Comparison of ENCODE assay signal across 21 cellular contexts in the genomic region with DNA sequence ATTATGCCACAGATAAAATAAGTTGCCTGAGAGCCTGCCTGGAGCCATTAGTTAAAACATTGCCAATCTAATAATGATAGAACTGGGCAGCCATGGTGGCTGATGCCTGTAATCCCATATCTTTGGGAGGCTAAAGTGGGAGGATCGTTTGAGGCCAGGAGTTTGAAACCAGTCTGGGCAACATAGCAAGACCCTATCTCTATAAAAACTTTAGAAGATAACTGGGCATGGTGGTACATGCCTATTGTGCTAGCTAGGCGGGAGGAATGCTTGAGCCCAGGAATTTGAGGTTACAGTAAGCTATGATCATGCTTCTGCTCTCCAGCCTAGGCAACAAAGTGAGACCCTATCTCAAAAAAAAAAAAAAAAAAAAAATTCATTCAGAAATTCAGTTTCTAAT. TPM values are rescaled to one million over a fixed set of nuclear protein-coding genes. Genes with fewer than 3 reads are reported as not detected.
DNase-seq lines count a peak whose midpoint lies in the region; ATAC-seq and TF ChIP-seq lines count a peak whose summit lies in the region.
"Had no signal": no experiment of that assay in that cellular context is flagged by ENCODE, and none has a peak within 500 bp of the region (broad histone marks: within the 10 kb centered on the region; RNA-seq: fewer than 3 reads in every experiment).

No MANE protein-coding gene starts in this region.

- no peaks in the 10 kb centered on the region for H3K9me3 ChIP-seq in gastroesophageal sphincter
- H3K9me3 ChIP-seq in skeletal muscle satellite cell (replicated peaks; ENCODE audit: low read length) = no peaks in the 10 kb centered on the region
- no peaks in the 10 kb centered on the region for H3K9me3 ChIP-seq in T-helper 17 cell (ENCODE audit: control insufficient read depth, low read length, poor library complexity, severe bottlenecking)
- H3K9me3 ChIP-seq: BLaER1 had no signal

- H3K27ac Mint-ChIP-seq in WTC11 = no peak overlapping the region; the same call in 1 of the 2 replicates
- no peak overlapping the region for H3K27ac Mint-ChIP-seq in type B pancreatic cell
- no peak overlapping the region for H3K27ac Mint-ChIP-seq in T-helper 17 cell
- H3K27ac Mint-ChIP-seq: CD4-positive, alpha-beta memory T cell; H9 had no signal

- H3K4me3 Mint-ChIP-seq in WTC11 = no peak overlapping the region
- no peak overlapping the region for H3K4me3 Mint-ChIP-seq in type B pancreatic cell
- no peak overlapping the region for H3K4me3 Mint-ChIP-seq in T-helper 17 cell
- H3K4me3 Mint-ChIP-seq: CD4-positive, alpha-beta memory T cell; H9 had no signal

- CTCF ChIA-PET in WTC11 (lab: Charles Lee) = interaction anchor here (0.7 kb wide), 1 partner anchor 52 kb away, joined by 3 read pairs; a partner anchor contains a TSS

- H3K9me3 Mint-ChIP-seq in WTC11 (no peaks in the 10 kb centered on the region), type B pancreatic cell (peaks cover 4% of the 10 kb centered on the region)
- H3K9me3 Mint-ChIP-seq: H9 had no signal

- H3K27ac ChIP-seq in gastroesophageal sphincter = peak overlapping the region in 3 of 4 donors; percentile 10 to 80 (median 65)
- H3K27ac ChIP-seq: BLaER1, KMS-11 had no signal

- TF ChIP-seq EP300 in gastroesophageal sphincter (IDR thresholded peaks at IDR 0.05) = no peak

- peaks cover 56% of the 10 kb centered on the region for H3K4me1 Mint-ChIP-seq in WTC11
- peaks cover 41% of the 10 kb centered on the region for H3K4me1 Mint-ChIP-seq in type B pancreatic cell (ENCODE audit: unreplicated experiment)
- H3K4me1 Mint-ChIP-seq in T-helper 17 cell = no peaks in the 10 kb centered on the region
- H3K4me1 Mint-ChIP-seq: CD4-positive, alpha-beta memory T cell had no signal

- H3K27me3 Mint-ChIP-seq in WTC11 (ENCODE audit: low read depth) (no peaks in the 10 kb centered on the region), type B pancreatic cell (no peaks in the 10 kb centered on the region), T-helper 17 cell (peaks cover 4% of the 10 kb centered on the region)

- H3K9ac ChIP-seq in skeletal muscle satellite cell (ENCODE audit: low read depth, low read length) = peak overlapping the region; percentile 86
- H3K9ac ChIP-seq: BLaER1, KMS-11 had no signal

- no peaks in the 10 kb centered on the region for H3K36me3 ChIP-seq in gastroesophageal sphincter
- H3K36me3 ChIP-seq in skeletal muscle satellite cell (ENCODE audit: insufficient read depth, low read length) = peaks cover 21% of the 10 kb centered on the region

- peaks cover 0 to 48% (median 5%) of the 10 kb centered on the region in 3 donors for H3K4me1 ChIP-seq in gastroesophageal sphincter
- peaks cover 49% of the 10 kb centered on the region for H3K4me1 ChIP-seq in skeletal muscle satellite cell (ENCODE audit: control insufficient read depth, insufficient read depth, low read length)

- TF ChIP-seq CTCF in WTC11 (IDR thresholded peaks at IDR 0.05) (no peak), gastroesophageal sphincter (IDR thresholded peaks at IDR 0.05) (no peak), type B pancreatic cell (conservative IDR thresholded peaks at IDR 0.05) (no peak)

- H3K27me3 ChIP-seq in gastroesophageal sphincter (no peaks in the 10 kb centered on the region), skeletal muscle satellite cell (ENCODE audit: control insufficient read depth, insufficient read depth, low read length) (no peaks in the 10 kb centered on the region)
- H3K27me3 ChIP-seq: BLaER1 had no signal

- H3K36me3 Mint-ChIP-seq in WTC11 = peaks cover 28% of the 10 kb centered on the region
- peaks cover 14% of the 10 kb centered on the region for H3K36me3 Mint-ChIP-seq in type B pancreatic cell
- peaks cover 2% of the 10 kb centered on the region for H3K36me3 Mint-ChIP-seq in T-helper 17 cell (ENCODE audit: low read depth)

- POLR2A ChIA-PET in WTC11 (lab: Charles Lee) = no interaction called here

- ATAC-seq in WTC11 = no peak
- no peak for ATAC-seq in gastroesophageal sphincter
- ATAC-seq in HG02938 (IDR thresholded peaks at IDR 0.05; ENCODE audit: unreplicated experiment) = no peak
- ATAC-seq in T-helper 17 cell = no peak

- no peak overlapping the region for H3K4me3 ChIP-seq in gastroesophageal sphincter
- H3K4me3 ChIP-seq in skeletal muscle satellite cell (ENCODE audit: low read length) = no peak overlapping the region
- H3K4me3 ChIP-seq: BLaER1 had no signal

- H3K4me2 ChIP-seq in skeletal muscle satellite cell (ENCODE audit: low read length) = no peak overlapping the region
- H3K4me2 ChIP-seq: BLaER1, KMS-11 had no signal

- TF ChIP-seq POLR2A in gastroesophageal sphincter (IDR thresholded peaks at IDR 0.05) = no peak

- 93 to 100% methylated on average over 2 of the region's 2 CpGs for WGBS in gastroesophageal sphincter (ENCODE audit: low coverage in 1 of 2), 2 donors

- DNase-seq in EH (ENCODE audit: low read depth) (peak; percentile 47), WTC11 (ENCODE audit: low spot score) (no peak), type B pancreatic cell (ENCODE audit: extremely low spot score, unreplicated experiment) (no peak), NCI-H146 (lab: John Stamatoyannopoulos, UW) (no peak), T-helper 17 cell (no peak)
- DNase-seq: CD4-positive, alpha-beta memory T cell; DMS153; H9; MV-4-11; NCI-H187; NCI-H2107; NCI-H510A; NCI-H748 treated with DMSO at 0.1 percent for 48 hours; NK-92 treated with Interleukin-12 subunit alpha and Interleukin-12 subunit beta, amount 100 ng/mL, for 24 hours; RPMI8226; SIG-M5 had no signal

TF ChIP-seq in WTC11, 78 proteins besides CTCF, POLR2A, EP300 and RAD21:
- TF ChIP-seq ZNF121 (CRISPR knock-in tag; IDR thresholded peaks at IDR 0.05) = peak; percentile 72; the same call in 1 of the 2 replicates
- no peak for TF ChIP-seq NFATC4 (CRISPR knock-in tag; IDR thresholded peaks at IDR 0.05)

RNA-seq across cellular contexts. Expression of a gene that starts 52.6 kb away (rescaled TPM):
- total RNA-seq in WTC11 (2021) = 157 to 185 TPM (median 173 TPM) in 3 replicates
- 100 to 1,000 TPM in 1 of 4 donors, 10 to 100 TPM in 3; 45.8 to 143 (median 80.5) TPM for total RNA-seq in gastroesophageal sphincter
- 150 and 176 TPM in 2 replicates for total RNA-seq in skeletal muscle satellite cell (2012; rRNA removed)
- total RNA-seq in type B pancreatic cell (ENCODE audit: low replicate concordance) = 83.1 and 102 TPM in 2 replicates
- 1 to 10 TPM; 2.0 to 3.1 TPM for total RNA-seq in T-helper 17 cell

Comparison
In these comparisons a context has a peak if more than half of its experiments do, and no peak if none do; other contexts are left out.
1. RNA of a gene that starts 52.6 kb away (total RNA-seq): 157 to 185 TPM in WTC11, 83.1 to 102 TPM in type B pancreatic cell and 45.8 to 143 TPM in gastroesophageal sphincter; 2.0 to 3.1 TPM in T-helper 17 cell; every median in the first group is over 10 times any median in the second.